In the genomic region with DNA sequence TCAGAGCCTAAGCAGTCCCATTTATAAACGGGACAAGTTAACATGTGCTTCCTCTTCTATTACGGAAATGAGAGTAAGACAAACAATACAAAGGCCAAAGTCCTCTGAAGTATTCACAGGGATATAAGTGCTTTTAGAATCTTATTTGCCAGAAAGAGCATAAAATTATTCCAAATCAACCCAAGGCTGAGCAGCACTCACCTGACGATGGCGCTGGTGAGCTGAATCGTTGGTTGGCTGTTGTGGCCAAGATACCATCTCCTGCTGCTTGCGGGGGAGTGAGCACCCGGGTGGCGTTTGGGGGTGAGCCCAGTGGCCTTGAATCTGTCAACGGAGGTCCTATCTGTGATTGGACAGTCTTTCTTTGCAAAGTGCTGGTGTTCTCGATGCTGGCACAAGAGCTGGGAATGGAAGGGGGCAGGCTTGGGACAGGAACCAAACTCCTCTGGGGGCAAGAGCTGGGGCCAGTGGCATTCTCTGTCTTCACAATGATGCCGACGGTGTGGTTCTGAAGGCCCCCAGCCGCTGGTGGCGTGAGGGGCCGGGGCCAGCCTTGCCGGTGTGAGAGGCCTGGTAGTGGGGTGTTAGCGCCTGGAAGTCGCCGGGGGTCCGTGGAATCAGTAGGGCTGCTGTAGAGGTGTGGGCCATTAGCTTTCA, we compare ENCODE assay signal across 1 cellular context.
TF ChIP-seq lines count a peak whose summit lies in the region.

No MANE protein-coding gene starts in this region.

TF ChIP-seq in H1, 55 proteins besides CTCF, POLR2A, EP300 and RAD21:
- TF ChIP-seq CREB1 (IDR thresholded peaks at IDR 0.05) (no peak), CTBP2 (IDR thresholded peaks at IDR 0.05; ENCODE audit: borderline replicate concordance, insufficient read depth, insufficient read length, low read length) (no peak), MAFK (IDR thresholded peaks at IDR 0.05; ENCODE audit: low read depth, low read length) (no peak), ATF2 (IDR thresholded peaks at IDR 0.05; ENCODE audit: low read length) (no peak), E2F6 (IDR thresholded peaks at IDR 0.05) (no peak), RNF2 (IDR thresholded peaks at IDR 0.05; ENCODE audit: borderline replicate concordance, low read depth, low read length, missing control alignments, poor library complexity, severe bottlenecking) (no peak), BRCA1 (IDR thresholded peaks at IDR 0.05; ENCODE audit: low read depth, low read length) (no peak), SIX5 (IDR thresholded peaks at IDR 0.05; ENCODE audit: low read depth, low read length) (no peak), GTF2F1 (IDR thresholded peaks at IDR 0.05; ENCODE audit: borderline replicate concordance, low read depth, low read length) (no peak)
- TF ChIP-seq, protein P1, sequence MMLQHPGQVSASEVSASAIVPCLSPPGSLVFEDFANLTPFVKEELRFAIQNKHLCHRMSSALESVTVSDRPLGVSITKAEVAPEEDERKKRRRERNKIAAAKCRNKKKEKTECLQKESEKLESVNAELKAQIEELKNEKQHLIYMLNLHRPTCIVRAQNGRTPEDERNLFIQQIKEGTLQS (IDR thresholded peaks at IDR 0.05; ENCODE audit: insufficient read depth, low read depth, low read length), result no peak
